8 cellular contexts compared by ENCODE assay signal in the genomic region with DNA sequence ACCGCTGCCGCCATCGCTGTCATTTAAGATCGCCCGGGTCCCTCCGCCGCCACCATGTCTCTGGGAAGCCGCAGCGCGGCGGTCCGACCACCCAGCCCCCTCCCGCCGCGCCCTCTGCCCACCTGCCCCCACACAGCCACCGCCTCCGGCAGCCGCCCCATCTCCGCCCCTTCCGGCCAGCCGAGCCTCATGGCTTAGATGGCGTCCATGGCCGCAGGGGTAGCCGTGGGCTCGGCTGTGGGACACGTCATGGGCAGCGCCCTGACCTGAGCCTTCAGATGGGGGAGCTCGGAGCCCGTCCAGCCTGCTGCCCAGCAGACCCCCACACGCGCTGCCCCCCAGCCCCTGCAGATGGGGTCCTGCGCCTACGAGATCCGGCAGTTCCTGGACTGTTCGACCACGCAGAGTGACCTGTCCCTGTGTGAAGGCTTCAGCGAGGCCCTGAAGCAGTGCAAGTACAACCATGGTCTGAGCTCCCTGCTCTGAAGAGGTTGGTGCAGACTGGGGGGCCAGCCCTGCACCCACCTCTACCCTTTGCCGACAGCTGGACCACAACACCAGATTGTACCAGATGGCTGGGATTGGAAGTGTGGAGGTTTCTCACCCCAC.
DNase-seq lines count a peak whose midpoint lies in the region; ATAC-seq and TF ChIP-seq lines count a peak whose summit lies in the region.

No MANE protein-coding gene starts in this region.

- H3K9me3 Mint-ChIP-seq in naive thymus-derived CD8-positive, alpha-beta T cell = peaks cover 0 to 2% (median 0%) of the 10 kb centered on the region in 9 donors

- POLR2A ChIA-PET in BJ (lab: Charles Lee) = no interaction called here
- POLR2A ChIA-PET in naive thymus-derived CD8-positive, alpha-beta T cell (lab: Charles Lee) = no interaction called here

- DNase-seq in BJ (ENCODE audit: low read depth) (no peak), NCI-H1092 treated with DMSO at 0.1 percent for 48 hours (lab: John Stamatoyannopoulos, UW) (peak; percentile 86), choroid plexus epithelial cell (ENCODE audit: low read depth) (no peak), inferior parietal cortex (ENCODE audit: extremely low spot score) (no peak), COLO829 (ENCODE audit: low spot score) (no peak)
- DNase-seq in naive thymus-derived CD8-positive, alpha-beta T cell = no peak

- peak overlapping the region in 9 of 10 donors; percentile 81 to 94 (median 88) for H3K27ac Mint-ChIP-seq in naive thymus-derived CD8-positive, alpha-beta T cell

- H3K27me3 Mint-ChIP-seq in naive thymus-derived CD8-positive, alpha-beta T cell = no peaks in the 10 kb centered on the region

- peaks cover 1% of the 10 kb centered on the region; the same call in 1 of the 2 replicates for H3K27me3 ChIP-seq in BJ (ENCODE audit: control insufficient read depth, insufficient read depth, low read length)

- H3K36me3 ChIP-seq in BJ (ENCODE audit: control insufficient read depth, insufficient read depth, low read length) = no peaks in the 10 kb centered on the region

- peak overlapping the region; percentile 37 for H3K4me3 ChIP-seq in BJ (ENCODE audit: low read depth, low read length)
- peak overlapping the region; percentile 52 for H3K4me3 ChIP-seq in choroid plexus epithelial cell (ENCODE audit: low read depth, low read length)

- H3K4me3 Mint-ChIP-seq in naive thymus-derived CD8-positive, alpha-beta T cell = peak overlapping the region; percentile 53 to 85 (median 78)

- CTCF ChIA-PET in BJ (lab: Yijun Ruan, JAX) = interaction anchor here (1.0 to 1.9 kb wide), 2 partner anchors 24 to 203 kb away, joined by 3 to 5 read pairs; no protein-coding TSS in a partner anchor

- H3K4me1 Mint-ChIP-seq in naive thymus-derived CD8-positive, alpha-beta T cell = peaks cover 0 to 67% (median 14%) of the 10 kb centered on the region in 4 donors

- peak; percentile 52 for ATAC-seq in GM18502 (IDR thresholded peaks at IDR 0.05; ENCODE audit: poor library complexity, unreplicated experiment)
- peak in 1 of 2 donors; percentile 12 for ATAC-seq in naive thymus-derived CD8-positive, alpha-beta T cell
- ATAC-seq in HG03135 (IDR thresholded peaks at IDR 0.05; ENCODE audit: unreplicated experiment) = no peak

- H3K36me3 Mint-ChIP-seq in naive thymus-derived CD8-positive, alpha-beta T cell = no peaks in the 10 kb centered on the region

- TF ChIP-seq CTCF in BJ (IDR thresholded peaks at IDR 0.05; ENCODE audit: insufficient read depth, low read depth, low read length) (no peak), choroid plexus epithelial cell (conservative IDR thresholded peaks at IDR 0.05; ENCODE audit: low read depth, low read length) (no peak)
